Comparison of ENCODE assay signal across 13 cellular contexts in the genomic region with DNA sequence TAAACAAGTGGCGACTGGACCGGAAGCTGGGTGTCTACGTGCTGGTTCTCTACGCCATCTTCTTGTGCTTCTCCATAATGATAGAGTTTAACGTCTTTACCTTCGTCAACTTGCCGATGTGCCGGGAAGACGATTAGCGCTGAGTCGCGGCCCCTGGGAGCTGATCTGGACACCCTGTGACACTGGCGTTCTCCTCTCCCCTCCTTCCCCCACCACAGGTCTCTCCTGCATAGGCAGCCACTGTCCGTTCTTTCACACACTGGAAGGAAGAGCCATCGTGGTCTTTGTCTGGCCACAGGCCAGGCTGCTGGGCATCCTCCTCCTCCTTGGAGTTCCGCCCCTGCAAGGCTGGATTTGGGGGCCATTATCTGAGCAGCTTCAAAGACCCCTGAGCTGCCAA. TPM values are rescaled to one million over a fixed set of nuclear protein-coding genes. Genes with fewer than 3 reads are reported as not detected.
DNase-seq lines count a peak whose midpoint lies in the region; TF ChIP-seq lines count a peak whose summit lies in the region.
"Had no signal": no experiment of that assay in that cellular context is flagged by ENCODE, and none has a peak within 500 bp of the region (broad histone marks: within the 10 kb centered on the region; RNA-seq: fewer than 3 reads in every experiment).

No MANE protein-coding gene starts in this region.

- CTCF ChIA-PET in A673 (lab: Charles Lee): no interaction called here

- H3K36me3 ChIP-seq in testis (ENCODE audit: low read depth, missing control alignments): no peaks in the 10 kb centered on the region
- H3K36me3 ChIP-seq in A673 (ENCODE audit: insufficient read depth, low read length, poor library complexity, severe bottlenecking): no peaks in the 10 kb centered on the region

- no TSS peak for BruUV-seq in A673 (replicated peaks; lab: Mats Ljungman, UMichigan)

- WGBS in testis, 2 donors: 88 to 92% methylated on average over 11 to 16 of the region's 16 CpGs

- H3K4me3 ChIP-seq in testis (no peak overlapping the region), A673 (ENCODE audit: low read depth, low read length, poor library complexity, severe bottlenecking) (no peak overlapping the region)

- peak; percentile 28 for DNase-seq in activated CD8-positive, alpha-beta memory T cell treated with anti-CD3 and anti-CD28 coated beads, Interleukin-2, amount 50 U/mL, for 48 hours
- DNase-seq in activated CD8-positive, alpha-beta memory T cell treated with anti-CD3 and anti-CD28 coated beads, Interleukin-2, amount 50 U/mL, for 4 hours: no peak
- peak; percentile 29 for DNase-seq in ecto neural progenitor cell (ENCODE audit: low spot score)
- DNase-seq in testis: peak; percentile 6
- no peak for DNase-seq in NCI-H2171 (lab: John Stamatoyannopoulos, UW)
- no peak for DNase-seq in AG20443 (ENCODE audit: low spot score)
- DNase-seq in A673 (ENCODE audit: low spot score): no peak
- DNase-seq: 8988T; ACHN; Caco-2; CD8-positive, alpha-beta memory T cell; HCEC 1CT had no signal

- TF ChIP-seq POLR2A in testis (IDR thresholded peaks at IDR 0.05): no peak

- H3K27me3 ChIP-seq in testis: no peaks in the 10 kb centered on the region
- H3K27me3 ChIP-seq in A673 (replicated peaks; ENCODE audit: insufficient read depth, low read depth, low read length, poor library complexity): no peaks in the 10 kb centered on the region

- intact Hi-C loops in testis (cut with DNase I; ENCODE audit: low total_unique reads): no loop called here
- intact Hi-C loops in A673 (cut with micrococcal nuclease; ENCODE audit: unreplicated experiment): no loop called here

- H3K27ac ChIP-seq in testis (no peak overlapping the region), A673 (ENCODE audit: low read depth, low read length, poor library complexity, severe bottlenecking) (no peak overlapping the region)
- H3K27ac ChIP-seq: C4-2B had no signal

- POLR2A ChIA-PET in A673 (lab: Charles Lee; ENCODE audit: low non-redundant PET): no interaction called here

- TF ChIP-seq CTCF in testis (IDR thresholded peaks at IDR 0.05): no peak
- TF ChIP-seq CTCF in A673 (conservative IDR thresholded peaks at IDR 0.05; ENCODE audit: low read depth, low read length): no peak

- H3K9me3 ChIP-seq in testis (no peaks in the 10 kb centered on the region), A673 (ENCODE audit: low read depth, low read length, poor library complexity, severe bottlenecking) (no peaks in the 10 kb centered on the region)
- H3K9me3 ChIP-seq: Caco-2 had no signal

- H3K4me1 ChIP-seq in testis (no peaks in the 10 kb centered on the region), A673 (ENCODE audit: insufficient read depth, low read length, poor library complexity, severe bottlenecking) (no peaks in the 10 kb centered on the region)
- H3K4me1 ChIP-seq: Caco-2 had no signal

RNA-seq across cellular contexts. Expression of a gene that starts 20.1 kb away (rescaled TPM):
- total RNA-seq in testis (10 to 100 TPM; 49.8 to 56.2 TPM), A673 (2021) (2.4 and 2.5 TPM in 2 replicates)
- polyA plus RNA-seq in testis (ENCODE audit: insufficient read depth, low read depth, low replicate concordance): 25.9 TPM

Comparison
In these comparisons a context has a peak if more than half of its experiments do, and no peak if none do; other contexts are left out.
1. DNase-seq: peak in activated CD8-positive, alpha-beta memory T cell treated with anti-CD3 and anti-CD28 coated beads, Interleukin-2, amount 50 U/mL, for 48 hours (single experiment), ecto neural progenitor cell (single experiment) and testis (single experiment); none in activated CD8-positive, alpha-beta memory T cell treated with anti-CD3 and anti-CD28 coated beads, Interleukin-2, amount 50 U/mL, for 4 hours (single experiment), NCI-H2171 (single experiment), AG20443 (single experiment) and A673 (single experiment).
2. RNA of a gene that starts 20.1 kb away (total RNA-seq): 49.8 to 56.2 TPM in testis; 2.4 to 2.5 TPM in A673; every median in the first group is over 10 times any median in the second.